Comparison of ENCODE assay signal across 8 cellular contexts in genomic region chr1:1959840-1960479, GRCh38. TPM values are rescaled to one million over a fixed set of nuclear protein-coding genes. Genes with fewer than 3 reads are reported as not detected.
DNase-seq lines count a peak whose midpoint lies in the region; ATAC-seq and TF ChIP-seq lines count a peak whose summit lies in the region.

No MANE protein-coding gene starts in this region.

- no peak overlapping the region for H3K27ac Mint-ChIP-seq in activated naive CD8-positive, alpha-beta T cell treated with anti-CD3 and anti-CD28 coated beads for 36 hours

- H3K4me1 ChIP-seq in vagina = peaks cover 9% of the 10 kb centered on the region

- peaks cover under 1% of the 10 kb centered on the region for H3K9me3 Mint-ChIP-seq in activated naive CD8-positive, alpha-beta T cell treated with anti-CD3 and anti-CD28 coated beads for 36 hours

- no peak overlapping the region for H3K27ac ChIP-seq in vagina

- H3K9me3 ChIP-seq in vagina = no peaks in the 10 kb centered on the region

- intact Hi-C loops in cardiac septum (cut with DNase I) (loop anchor here (1.0 to 5.0 kb wide), 2 partner anchors 57 to 85 kb away; partner anchors contain the start of gene GABRD), posterior vena cava (cut with DNase I) (loop anchor here (5.0 to 10.0 kb wide), 2 partner anchors 87 to 215 kb away; no protein-coding TSS in a partner anchor), vagina (cut with DNase I) (loop anchor here (5.0 kb wide), 1 partner anchor 87 kb away; no protein-coding TSS in a partner anchor)

- TF ChIP-seq CTCF in LNCaP clone FGC (IDR thresholded peaks at IDR 0.05; ENCODE audit: control insufficient read depth, extremely low read depth, insufficient read depth) (peak; percentile 97), vagina (IDR thresholded peaks at IDR 0.05) (peak; percentile 27 to 54 (median 48))

- H3K36me3 Mint-ChIP-seq in activated naive CD8-positive, alpha-beta T cell treated with anti-CD3 and anti-CD28 coated beads for 36 hours = peaks cover under 1% of the 10 kb centered on the region

- no peak for ATAC-seq in HG03378 (IDR thresholded peaks at IDR 0.05; ENCODE audit: unreplicated experiment)

- peak overlapping the region; percentile 37 for H3K4me3 Mint-ChIP-seq in activated naive CD8-positive, alpha-beta T cell treated with anti-CD3 and anti-CD28 coated beads for 36 hours

- peaks cover 7% of the 10 kb centered on the region for H3K4me1 Mint-ChIP-seq in activated naive CD8-positive, alpha-beta T cell treated with anti-CD3 and anti-CD28 coated beads for 36 hours

- H3K36me3 ChIP-seq in vagina = no peaks in the 10 kb centered on the region

- DNase-seq in DMS79 (lab: John Stamatoyannopoulos, UW) (peak; percentile 66), LNCaP clone FGC (ENCODE audit: low read depth) (peak; percentile 58), SKM-1 (lab: John Stamatoyannopoulos, UW; ENCODE audit: unreplicated experiment) (peak; percentile 60), cardiac septum (ENCODE audit: low spot score) (peak; percentile 88), posterior vena cava (ENCODE audit: low spot score) (peak; percentile 91), vagina (ENCODE audit: extremely low spot score in 2 of 2) (no peak)
- peak; percentile 85 for DNase-seq in activated naive CD8-positive, alpha-beta T cell treated with anti-CD3 and anti-CD28 coated beads for 36 hours

- H3K4me3 ChIP-seq in LNCaP clone FGC (ENCODE audit: low read depth, low read length) = no peak overlapping the region
- no peak overlapping the region for H3K4me3 ChIP-seq in vagina

- no peaks in the 10 kb centered on the region for H3K27me3 ChIP-seq in vagina

- no peak for TF ChIP-seq POLR2A in vagina (IDR thresholded peaks at IDR 0.05)

- peaks cover 43% of the 10 kb centered on the region for H3K27me3 Mint-ChIP-seq in activated naive CD8-positive, alpha-beta T cell treated with anti-CD3 and anti-CD28 coated beads for 36 hours

RNA-seq across cellular contexts. Expression of gene TMEM52, which starts 40.9 kb away (rescaled TPM):
- total RNA-seq in activated naive CD8-positive, alpha-beta T cell treated with anti-CD3 and anti-CD28 coated beads for 36 hours = 1 to 10 TPM; 2.4 to 2.7 TPM
- total RNA-seq in cardiac septum (0.70 TPM), posterior vena cava (not detected), vagina (5.9 TPM)

RNA-seq across cellular contexts. Expression of gene CFAP74, which starts 43.6 kb away (rescaled TPM):
- under 1 TPM; 0.31 to 0.46 TPM for total RNA-seq in activated naive CD8-positive, alpha-beta T cell treated with anti-CD3 and anti-CD28 coated beads for 36 hours
- total RNA-seq in cardiac septum = not detected
- total RNA-seq in posterior vena cava = not detected
- total RNA-seq in vagina = not detected

RNA-seq across cellular contexts. Expression of gene CALML6, which starts 44.9 kb away (rescaled TPM):
- under 1 TPM; 0.87 to 0.98 TPM for total RNA-seq in activated naive CD8-positive, alpha-beta T cell treated with anti-CD3 and anti-CD28 coated beads for 36 hours
- total RNA-seq in cardiac septum = 0.16 TPM
- under 1 TPM in 1 of 2 donors, not detected in 1; 0.37 TPM for total RNA-seq in posterior vena cava
- total RNA-seq in vagina = 0.49 TPM

RNA-seq across cellular contexts. Expression of gene GABRD, which starts 59.2 kb away (rescaled TPM):
- not detected for total RNA-seq in activated naive CD8-positive, alpha-beta T cell treated with anti-CD3 and anti-CD28 coated beads for 36 hours
- total RNA-seq in cardiac septum (1.1 TPM), posterior vena cava (under 1 TPM; 0.29 to 0.88 TPM), vagina (not detected)

Comparison
In these comparisons a context has a peak if more than half of its experiments do, and no peak if none do; other contexts are left out.
1. DNase-seq: peak in DMS79 (single experiment), LNCaP clone FGC (single experiment), SKM-1 (single experiment), activated naive CD8-positive, alpha-beta T cell treated with anti-CD3 and anti-CD28 coated beads for 36 hours (single experiment), cardiac septum (single experiment) and posterior vena cava (single experiment); none in vagina (0 of 2).